15 cellular contexts compared by ENCODE assay signal in genomic region chr7:55502988-55503514, GRCh38.
A peak's percentile ranks its signal among the peaks of the same experiment; 100 is the strongest.
DNase-seq lines count a peak whose midpoint lies in the region; ATAC-seq and TF ChIP-seq lines count a peak whose summit lies in the region.
"Had no signal": no experiment of that assay in that cellular context is flagged by ENCODE, and none has a peak within 500 bp of the region (broad histone marks: within the 10 kb centered on the region; RNA-seq: fewer than 3 reads in every experiment).

No MANE protein-coding gene starts in this region.

- no peaks in the 10 kb centered on the region for H3K27me3 Mint-ChIP-seq in activated CD8-positive, alpha-beta memory T cell treated with anti-CD3 and anti-CD28 coated beads, Interleukin-2, amount 10 ng/mL, durations not matched to agents 7 days and 5 days
- H3K27me3 Mint-ChIP-seq: central memory CD8-positive, alpha-beta T cell had no signal

- no peak overlapping the region for H3K4me3 ChIP-seq in DOHH2 (ENCODE audit: low read length)
- H3K4me3 ChIP-seq: adrenal gland; BLaER1 treated with 17β-estradiol and CSF1 and Interleukin-3, amounts not matched to agents 10 nM and 100 nM; hepatocyte; ovary; tibial nerve had no signal

- DNase-seq in NCI-H128 (lab: John Stamatoyannopoulos, UW; ENCODE audit: unreplicated experiment) (peak; percentile 22), NCI-H774 (lab: John Stamatoyannopoulos, UW) (peak; percentile 49), myocyte (ENCODE audit: low read depth) (peak; percentile 52), NCI-H2029 (lab: John Stamatoyannopoulos, UW) (no peak), NCI-H524 (lab: John Stamatoyannopoulos, UW) (no peak)
- no peak for DNase-seq in activated CD8-positive, alpha-beta memory T cell treated with anti-CD3 and anti-CD28 coated beads, Interleukin-2, amount 10 ng/mL, durations not matched to agents 7 days and 5 days
- DNase-seq: adrenal gland; effector CD8-positive, alpha-beta T cell; kidney glomerular epithelial cell; ovary had no signal

- H3K79me2 ChIP-seq in DOHH2 (ENCODE audit: control insufficient read depth, low read length): peaks cover 41% of the 10 kb centered on the region
- H3K79me2 ChIP-seq: hepatocyte had no signal

- peaks cover 5% of the 10 kb centered on the region for H3K36me3 Mint-ChIP-seq in activated CD8-positive, alpha-beta memory T cell treated with anti-CD3 and anti-CD28 coated beads, Interleukin-2, amount 10 ng/mL, durations not matched to agents 7 days and 5 days

- no peak for ATAC-seq in activated CD8-positive, alpha-beta memory T cell treated with anti-CD3 and anti-CD28 coated beads, Interleukin-2, amount 10 ng/mL, durations not matched to agents 7 days and 5 days

- no peak overlapping the region for H3K4me3 Mint-ChIP-seq in activated CD8-positive, alpha-beta memory T cell treated with anti-CD3 and anti-CD28 coated beads, Interleukin-2, amount 10 ng/mL, durations not matched to agents 7 days and 5 days
- H3K4me3 Mint-ChIP-seq: central memory CD8-positive, alpha-beta T cell had no signal

- H3K9me2 ChIP-seq in DOHH2 (replicated peaks; ENCODE audit: control insufficient read depth, low read length): no peaks in the 10 kb centered on the region

- no peaks in the 10 kb centered on the region for H3K9me3 ChIP-seq in DOHH2 (ENCODE audit: control insufficient read depth, insufficient read depth, low read length)
- H3K9me3 ChIP-seq: adrenal gland; BLaER1 treated with 17β-estradiol and CSF1 and Interleukin-3, amounts not matched to agents 10 nM and 100 nM; ovary; tibial nerve had no signal

- no peaks in the 10 kb centered on the region for H3F3A ChIP-seq in DOHH2 (ENCODE audit: control insufficient read depth, insufficient read depth)

- peak overlapping the region; percentile 48; the same call in 1 of the 2 replicates for H3K4me2 ChIP-seq in DOHH2 (ENCODE audit: low read length)
- H3K4me2 ChIP-seq: BLaER1 treated with 17β-estradiol and CSF1 and Interleukin-3, amounts not matched to agents 10 nM and 100 nM; hepatocyte had no signal

- peaks cover 35% of the 10 kb centered on the region for H3K4me1 ChIP-seq in DOHH2 (ENCODE audit: control insufficient read depth, low read length)

- 0 out of 2 replicates have a peak, but pooled peaks cover 7% of the 10 kb centered on the region for H3K36me3 ChIP-seq in DOHH2 (ENCODE audit: control insufficient read depth, low read length)
- H3K36me3 ChIP-seq: adrenal gland, ovary, tibial nerve had no signal

- no peaks in the 10 kb centered on the region for H3K27me3 ChIP-seq in DOHH2 (ENCODE audit: control insufficient read depth, low read length)
- H3K27me3 ChIP-seq: adrenal gland; BLaER1 treated with 17β-estradiol and CSF1 and Interleukin-3, amounts not matched to agents 10 nM and 100 nM; hepatocyte; ovary; tibial nerve had no signal

- H3K4me1 Mint-ChIP-seq in activated CD8-positive, alpha-beta memory T cell treated with anti-CD3 and anti-CD28 coated beads, Interleukin-2, amount 10 ng/mL, durations not matched to agents 7 days and 5 days: peaks cover 12% of the 10 kb centered on the region

- CTCF ChIA-PET in activated CD8-positive, alpha-beta memory T cell treated with anti-CD3 and anti-CD28 coated beads, Interleukin-2, amount 10 ng/mL, durations not matched to agents 7 days and 5 days (lab: Charles Lee): interaction anchor here (1.3 kb wide), 1 partner anchor 70 kb away, joined by 3 read pairs; no protein-coding TSS in a partner anchor

- peaks cover 25% of the 10 kb centered on the region; the same call in 1 of the 2 replicates for H4K20me1 ChIP-seq in DOHH2 (ENCODE audit: control insufficient read depth, insufficient read depth, low read depth, low read length)

- H3K27ac Mint-ChIP-seq in activated CD8-positive, alpha-beta memory T cell treated with anti-CD3 and anti-CD28 coated beads, Interleukin-2, amount 10 ng/mL, durations not matched to agents 7 days and 5 days: no peak overlapping the region

- no peaks in the 10 kb centered on the region for H3K9me3 Mint-ChIP-seq in activated CD8-positive, alpha-beta memory T cell treated with anti-CD3 and anti-CD28 coated beads, Interleukin-2, amount 10 ng/mL, durations not matched to agents 7 days and 5 days (ENCODE audit: low read depth)
- H3K9me3 Mint-ChIP-seq: central memory CD8-positive, alpha-beta T cell had no signal

- no peak for TF ChIP-seq CTCF in DOHH2 (IDR thresholded peaks at IDR 0.05; ENCODE audit: low read depth, low read length, poor library complexity, severe bottlenecking)

- H3K27ac ChIP-seq in DOHH2 (ENCODE audit: low read depth, low read length): no peak overlapping the region
- H3K27ac ChIP-seq: adrenal gland; BLaER1 treated with 17β-estradiol and CSF1 and Interleukin-3, amounts not matched to agents 10 nM and 100 nM; hepatocyte; ovary; tibial nerve had no signal

Comparison
In these comparisons a context has a peak if more than half of its experiments do, and no peak if none do; other contexts are left out.
1. DNase-seq: peak in NCI-H128 (single experiment), NCI-H774 (single experiment) and myocyte (single experiment); none in NCI-H2029 (single experiment), activated CD8-positive, alpha-beta memory T cell treated with anti-CD3 and anti-CD28 coated beads, Interleukin-2, amount 10 ng/mL, durations not matched to agents 7 days and 5 days (single experiment) and NCI-H524 (0 of 2).